Comparison of ENCODE assay signal across 9 cellular contexts in the genomic region with DNA sequence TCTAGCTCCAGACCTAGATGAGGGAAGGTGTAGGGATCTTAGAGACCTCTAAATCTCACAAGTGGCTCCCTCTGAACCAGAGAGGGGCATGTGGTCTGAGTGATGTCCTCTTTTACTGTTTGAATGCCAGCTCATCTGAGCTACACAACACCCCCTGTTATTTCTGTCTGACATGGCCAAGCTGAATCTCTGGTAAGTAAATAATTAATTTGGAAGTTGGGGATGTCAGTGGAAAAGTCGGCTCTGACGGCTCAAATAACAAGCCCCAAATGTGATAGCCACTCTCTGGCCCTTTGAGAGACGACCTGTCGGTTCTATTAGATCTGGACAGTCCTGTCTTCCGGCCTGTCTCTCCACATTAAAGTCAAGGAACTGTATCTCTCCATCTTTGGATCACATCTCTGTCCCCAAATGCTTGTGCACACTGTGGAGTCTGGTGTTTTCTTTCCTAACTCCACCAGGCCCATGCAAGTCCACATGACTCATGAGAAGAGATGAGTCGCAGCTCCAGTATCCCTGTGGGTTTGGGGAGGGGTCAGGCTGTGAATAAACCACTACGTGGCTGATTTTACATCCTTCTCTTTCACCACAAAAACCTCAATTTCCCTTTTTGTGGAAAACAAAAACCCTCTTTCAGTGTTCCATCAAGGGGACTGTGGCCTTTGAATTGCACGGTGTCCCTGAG. TPM values are rescaled to one million over a fixed set of nuclear protein-coding genes. Genes with fewer than 3 reads are reported as not detected.
DNase-seq lines count a peak whose midpoint lies in the region; ATAC-seq, FAIRE-seq and TF ChIP-seq lines count a peak whose summit lies in the region.
"Had no signal": no experiment of that assay in that cellular context is flagged by ENCODE, and none has a peak within 500 bp of the region (broad histone marks: within the 10 kb centered on the region; RNA-seq: fewer than 3 reads in every experiment).

No MANE protein-coding gene starts in this region.

- CTCF ChIA-PET in K562 (lab: Yijun Ruan, JAX; ENCODE audit: low intra/inter-chr PET ratio): no interaction called here

- H3K27me3 Mint-ChIP-seq in nephron (ENCODE audit: low read depth): no peaks in the 10 kb centered on the region

- no peak for TF ChIP-seq EP300 in K562 (IDR thresholded peaks at IDR 0.05; ENCODE audit: low read length)
- TF ChIP-seq EP300 in ovary (IDR thresholded peaks at IDR 0.05): no peak

- ATAC-seq in K562 (no peak), HG03280 (IDR thresholded peaks at IDR 0.05; ENCODE audit: unreplicated experiment) (no peak), GM18520 (IDR thresholded peaks at IDR 0.05; ENCODE audit: unreplicated experiment) (no peak)

- H3K27ac ChIP-seq in K562 (ENCODE audit: extremely low read depth, low read depth, low read length) (no peak overlapping the region), ovary (no peak overlapping the region)
- H3K27ac ChIP-seq: upper lobe of left lung had no signal

- no peak overlapping the region for H3K4me3 Mint-ChIP-seq in nephron

- TF ChIP-seq POLR2A in K562 (conservative IDR thresholded peaks at IDR 0.05) (no peak), ovary (IDR thresholded peaks at IDR 0.05) (no peak)

- no peak overlapping the region for H3K4me2 ChIP-seq in K562 (ENCODE audit: insufficient read depth, low read length)

- in situ Hi-C loops in K562 (cut with MboI): no loop called here

- H2AFZ ChIP-seq in K562 (ENCODE audit: low read depth, low read length): peak overlapping the region; percentile 40; the same call in 1 of the 2 replicates

- H3K9ac ChIP-seq in K562 (ENCODE audit: insufficient read depth in 1 of 2, low read depth in 2 of 2, low read length in 2 of 2): no peak overlapping the region

- no peak overlapping the region for H3K4me3 ChIP-seq in K562
- no peak overlapping the region for H3K4me3 ChIP-seq in ovary
- H3K4me3 ChIP-seq: upper lobe of left lung had no signal

- BruUV-seq in K562 (replicated peaks; lab: Mats Ljungman, UMichigan): no TSS peak

- H3K9me1 ChIP-seq in K562 (ENCODE audit: control insufficient read depth, insufficient read depth, low read length): no peaks in the 10 kb centered on the region

- H3K36me3 ChIP-seq in K562 (ENCODE audit: control insufficient read depth, insufficient read depth, low read length): no peaks in the 10 kb centered on the region
- no peaks in the 10 kb centered on the region for H3K36me3 ChIP-seq in ovary
- H3K36me3 ChIP-seq: upper lobe of left lung had no signal

- no peaks in the 10 kb centered on the region for H3K9me3 Mint-ChIP-seq in nephron

- no peaks in the 10 kb centered on the region for H3K9me3 ChIP-seq in K562 (replicated peaks; ENCODE audit: control insufficient read depth, insufficient read depth, low read depth, low read length)
- no peaks in the 10 kb centered on the region for H3K9me3 ChIP-seq in ovary
- H3K9me3 ChIP-seq: upper lobe of left lung had no signal

- TF ChIP-seq RAD21 in K562 (CRISPR knock-in tag; conservative IDR thresholded peaks at IDR 0.05 in 1 of 2, IDR thresholded peaks at IDR 0.05 in 1 of 2): no peak

- no peak for TF ChIP-seq CTCF in K562 (IDR thresholded peaks at IDR 0.05 in 2 of 3, conservative IDR thresholded peaks at IDR 0.05 in 1 of 3; ENCODE audit: insufficient read depth in 2 of 3, low read depth in 1 of 3, low read length in 3 of 3)
- TF ChIP-seq CTCF in nephron (IDR thresholded peaks at IDR 0.05; ENCODE audit: unreplicated experiment in 3 of 3): no peak
- TF ChIP-seq CTCF in ovary (IDR thresholded peaks at IDR 0.05): no peak

- DNase-seq in CD1c-positive myeloid dendritic cell (ENCODE audit: extremely low spot score) (peak; percentile 76), NCI-H226 (peak; percentile 51), K562 (ENCODE audit: extremely low read depth in 1 of 4, low spot score in 3 of 4) (peak in 1 of 4 experiments; percentile 13), middle frontal gyrus (ENCODE audit: extremely low spot score, low spot score) (no peak), ovary (no peak)
- DNase-seq: upper lobe of left lung had no signal

- H3K27me3 ChIP-seq in K562 (ENCODE audit: control insufficient read depth in 2 of 2, insufficient read depth in 2 of 2, low read length in 2 of 2) (no peaks in the 10 kb centered on the region), ovary (no peaks in the 10 kb centered on the region)
- H3K27me3 ChIP-seq: upper lobe of left lung had no signal

- FAIRE-seq in K562 (lab: Jason Lieb, UNC): no peak

- H3K4me1 ChIP-seq in K562 (replicated peaks in 1 of 2; ENCODE audit: control insufficient read depth in 2 of 2, insufficient read depth in 2 of 2, low read length in 2 of 2) (peaks cover 6 to 40% of the 10 kb centered on the region in 2 experiments; a peak in 3 of 5 replicates), ovary (ENCODE audit: insufficient read depth) (peaks cover 2% of the 10 kb centered on the region)

- H3K79me2 ChIP-seq in K562 (ENCODE audit: control insufficient read depth, insufficient read depth, low read length): no peaks in the 10 kb centered on the region

- H4K20me1 ChIP-seq in K562 (replicated peaks; ENCODE audit: control insufficient read depth, insufficient read depth, low read length): no peaks in the 10 kb centered on the region

- H3K4me1 Mint-ChIP-seq in nephron: peaks cover 61% of the 10 kb centered on the region

- H3K27ac Mint-ChIP-seq in nephron: peak overlapping the region; percentile 64 to 78 (median 75)

- WGBS in K562 (ENCODE audit: insufficient coverage, low coverage, missing lambda C conversion rate): 57% methylated on average over 8 of the region's 8 CpGs
- WGBS in ovary, 3 donors: 76 to 79% (median 78%) methylated on average over 8 of the region's 8 CpGs

- POLR2A ChIA-PET in K562 (lab: Yijun Ruan, JAX): interaction anchor here (0.7 kb wide), 1 partner anchor 13 kb away, joined by 3 read pairs; no protein-coding TSS in a partner anchor

- intact Hi-C loops in K562 (cut with micrococcal nuclease) (no loop called here), ovary (cut with DNase I) (no loop called here)

- peaks cover 48% of the 10 kb centered on the region for H3K36me3 Mint-ChIP-seq in nephron (ENCODE audit: low read depth)

TF ChIP-seq in K562, 482 proteins besides CTCF, POLR2A, EP300 and RAD21 (continues in another document):
- TF ChIP-seq, protein P1, sequence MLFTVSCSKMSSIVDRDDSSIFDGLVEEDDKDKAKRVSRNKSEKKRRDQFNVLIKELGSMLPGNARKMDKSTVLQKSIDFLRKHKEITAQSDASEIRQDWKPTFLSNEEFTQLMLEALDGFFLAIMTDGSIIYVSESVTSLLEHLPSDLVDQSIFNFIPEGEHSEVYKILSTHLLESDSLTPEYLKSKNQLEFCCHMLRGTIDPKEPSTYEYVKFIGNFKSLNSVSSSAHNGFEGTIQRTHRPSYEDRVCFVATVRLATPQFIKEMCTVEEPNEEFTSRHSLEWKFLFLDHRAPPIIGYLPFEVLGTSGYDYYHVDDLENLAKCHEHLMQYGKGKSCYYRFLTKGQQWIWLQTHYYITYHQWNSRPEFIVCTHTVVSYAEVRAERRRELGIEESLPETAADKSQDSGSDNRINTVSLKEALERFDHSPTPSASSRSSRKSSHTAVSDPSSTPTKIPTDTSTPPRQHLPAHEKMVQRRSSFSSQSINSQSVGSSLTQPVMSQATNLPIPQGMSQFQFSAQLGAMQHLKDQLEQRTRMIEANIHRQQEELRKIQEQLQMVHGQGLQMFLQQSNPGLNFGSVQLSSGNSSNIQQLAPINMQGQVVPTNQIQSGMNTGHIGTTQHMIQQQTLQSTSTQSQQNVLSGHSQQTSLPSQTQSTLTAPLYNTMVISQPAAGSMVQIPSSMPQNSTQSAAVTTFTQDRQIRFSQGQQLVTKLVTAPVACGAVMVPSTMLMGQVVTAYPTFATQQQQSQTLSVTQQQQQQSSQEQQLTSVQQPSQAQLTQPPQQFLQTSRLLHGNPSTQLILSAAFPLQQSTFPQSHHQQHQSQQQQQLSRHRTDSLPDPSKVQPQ (CRISPR knock-in tag; IDR thresholded peaks at IDR 0.05; ENCODE audit: borderline replicate concordance): no peak
- TF ChIP-seq L3MBTL2 (IDR thresholded peaks at IDR 0.05) (no peak), SRSF3 (IDR thresholded peaks at IDR 0.05; ENCODE audit: insufficient read depth, low read length) (no peak), JUND (IDR thresholded peaks at IDR 0.05; ENCODE audit: borderline replicate concordance, low read depth, low read length) (peak; percentile 35; the same call in 1 of the 2 replicates), JUND (tag; IDR thresholded peaks at IDR 0.05; ENCODE audit: borderline replicate concordance, low read depth, low read length) (no peak), MCM3 (IDR thresholded peaks at IDR 0.05) (no peak), BHLHE40 (IDR thresholded peaks at IDR 0.05; ENCODE audit: low read length) (no peak)

RNA-seq across cellular contexts. Expression of a gene that starts 52.5 kb away (rescaled TPM):
- total RNA-seq in K562 (2011; cell fraction: chromatin; rRNA removed; ENCODE audit: low replicate concordance): 0.95 and 1.1 TPM in 2 replicates
- total RNA-seq in K562 (2011; cell fraction: nucleolus; rRNA removed): 0.13 and 0.33 TPM in 2 replicates
- total RNA-seq in K562 (2011; cell fraction: nucleoplasm; rRNA removed): 0.37 and 0.84 TPM in 2 replicates
- under 0.01 and 0.04 TPM in 2 replicates for total RNA-seq in K562 (2014; rRNA removed)
- total RNA-seq in K562 (2014; rRNA removed; fragmentation: Illumina TruSeq; extraction: Trizol): under 0.01 and 0.04 TPM in 2 replicates
- 0.04 TPM in 2 replicates for total RNA-seq in K562 (2015; rRNA removed; fragmentation: Illumina TruSeq; extraction: Trizol)
- 0.13 and 0.18 TPM in 2 replicates for total RNA-seq in K562 (2021)
- 0.04 and 0.13 TPM in 2 replicates for polyA plus RNA-seq in K562 (2011; rRNA removed)
- polyA plus RNA-seq in K562 (2011; cell fraction: cytosol; rRNA removed): 0.01 and 0.04 TPM in 2 replicates
- polyA plus RNA-seq in K562 (2011; cell fraction: nucleus; rRNA removed): 0.15 and 0.17 TPM in 2 replicates
- 0.17 and 0.20 TPM in 2 replicates for polyA plus RNA-seq in K562 (2012)
- polyA plus RNA-seq in K562 (2014; fragmentation: Illumina TruSeq; extraction: Trizol): 0.04 and 0.10 TPM in 2 replicates
- under 1 TPM; 0.03 TPM for polyA plus RNA-seq in K562 (2014; fragmentation: Nextera tagmentation; extraction: Ambion mirVana)
- polyA plus RNA-seq in K562 (2014; rRNA removed): 0.04 and 0.11 TPM in 2 replicates
- 0.06 and 0.39 TPM in 2 replicates for polyA minus RNA-seq in K562 (2011; rRNA and poly(A)+ RNA removed)
- polyA minus RNA-seq in K562 (2011; cell fraction: cytosol; rRNA and poly(A)+ RNA removed): not detected in 2 replicates
- 0.22 and 0.40 TPM in 2 replicates for polyA minus RNA-seq in K562 (2011; cell fraction: nucleus; rRNA and poly(A)+ RNA removed)
- 10 to 100 TPM; 23.0 to 53.7 (median 33.3) TPM for total RNA-seq in ovary
- polyA plus RNA-seq in ovary: 10 to 100 TPM in 1 of 2 donors, 1 to 10 TPM in 1; 7.8 to 12.9 TPM

Comparison
In these comparisons a context has a peak if more than half of its experiments do, and no peak if none do; other contexts are left out.
1. DNase-seq: peak in CD1c-positive myeloid dendritic cell (single experiment) and NCI-H226 (single experiment); none in middle frontal gyrus (single experiment) and ovary (0 of 5).
2. RNA of a gene that starts 52.5 kb away (total RNA-seq): 23.0 to 53.7 TPM in ovary; under 0.01 to 1.1 TPM in K562; every median in the first group is over 10 times any median in the second.